10 cellular contexts compared by ENCODE assay signal in genomic region chr22:37747715-37748100, GRCh38. TPM values are rescaled to one million over a fixed set of nuclear protein-coding genes. Genes with fewer than 3 reads are reported as not detected.
A peak's percentile ranks its signal among the peaks of the same experiment; 100 is the strongest.
DNase-seq lines count a peak whose midpoint lies in the region; ATAC-seq, FAIRE-seq and TF ChIP-seq lines count a peak whose summit lies in the region.
"Had no signal": no experiment of that assay in that cellular context is flagged by ENCODE, and none has a peak within 500 bp of the region (broad histone marks: within the 10 kb centered on the region; RNA-seq: fewer than 3 reads in every experiment).

No MANE protein-coding gene starts in this region.

- no peak overlapping the region for H2BK5ac ChIP-seq in H9 (ENCODE audit: insufficient read length, low read length)

- no peaks in the 10 kb centered on the region for H3K79me1 ChIP-seq in H9 (ENCODE audit: insufficient read depth, low read depth, low read length, poor library complexity, severe bottlenecking)

- peaks cover 8% of the 10 kb centered on the region for H3K23me2 ChIP-seq in H9 (ENCODE audit: insufficient read length, low read depth, low read length, poor library complexity, severe bottlenecking)

- H4K91ac ChIP-seq in H9 (ENCODE audit: insufficient read length, low read depth, low read length) = no peak overlapping the region

- intact Hi-C loops in activated B cell treated with CpG ODN at 0.5 μM for 24 hours (cut with micrococcal nuclease) = loop anchor here (2.0 to 5.0 kb wide), 2 partner anchors 59 to 60 kb away; partner anchors contain the start of genes GCAT and NOL12

- H3K9me3 Mint-ChIP-seq in H9 (no peaks in the 10 kb centered on the region), activated B cell treated with CpG ODN at 0.5 μM for 24 hours (no peaks in the 10 kb centered on the region), glutamatergic neuron (ENCODE audit: unreplicated experiment) (peaks cover 4% of the 10 kb centered on the region)

- no peak overlapping the region for H3K27ac ChIP-seq in H9 (ENCODE audit: insufficient read length, low read depth, low read length)
- H3K27ac ChIP-seq in small intestine (ENCODE audit: low read depth in 1 of 2, low read length in 1 of 2) = peak overlapping the region; percentile 3 to 51

- peaks cover 16% of the 10 kb centered on the region for H3K27me3 Mint-ChIP-seq in H9 (ENCODE audit: low read depth)
- H3K27me3 Mint-ChIP-seq in activated B cell treated with CpG ODN at 0.5 μM for 24 hours = no peaks in the 10 kb centered on the region
- H3K27me3 Mint-ChIP-seq in glutamatergic neuron (ENCODE audit: unreplicated experiment) = peaks cover 9% of the 10 kb centered on the region

- no peak for DNase-seq in H9
- no peak for DNase-seq in activated B cell treated with CpG ODN at 0.5 μM for 24 hours
- DNase-seq in glutamatergic neuron = no peak
- no peak for DNase-seq in small intestine
- no peak for DNase-seq in EL
- DNase-seq in NCI-H1694 treated with DMSO at 0.1 percent for 48 hours (lab: John Stamatoyannopoulos, UW) = no peak
- no peak for DNase-seq in KG1 (lab: John Stamatoyannopoulos, UW)
- DNase-seq: NCI-H1092, nucleus accumbens had no signal

- no CpG with 5 or more reads among the region's 8 CpGs for WGBS in H9 (ENCODE audit: extremely low coverage, insufficient read length, low lambda C conversion rate)
- 54 to 62% (median 62%) methylated on average over 8 of the region's 8 CpGs for WGBS in small intestine, 3 donors

- H3K4me3 ChIP-seq in small intestine (ENCODE audit: low read depth in 1 of 2, low read length in 2 of 2) = peak overlapping the region in 1 of 2 donors; percentile 85

- no peak overlapping the region for H2AFZ ChIP-seq in H9 (ENCODE audit: low read length)

- H2BK20ac ChIP-seq in H9 (ENCODE audit: low read depth, low read length, poor library complexity, severe bottlenecking) = no peak overlapping the region

- peaks cover 3 to 19% (median 17%) of the 10 kb centered on the region in 3 experiments; a peak in 6 of 7 replicates for H3K36me3 Mint-ChIP-seq in H9 (ENCODE audit: insufficient read depth in 1 of 3, low read depth in 3 of 3)
- H3K36me3 Mint-ChIP-seq in activated B cell treated with CpG ODN at 0.5 μM for 24 hours (ENCODE audit: low read depth) = peaks cover 5% of the 10 kb centered on the region
- no peaks in the 10 kb centered on the region for H3K36me3 Mint-ChIP-seq in glutamatergic neuron (ENCODE audit: unreplicated experiment)

- H4K5ac ChIP-seq in H9 (ENCODE audit: insufficient read length, low read depth, low read length) = no peak overlapping the region

- no peak overlapping the region for H2BK15ac ChIP-seq in H9 (ENCODE audit: low read depth, low read length)

- no peak overlapping the region for H2AK5ac ChIP-seq in H9 (ENCODE audit: insufficient read length, low read length)

- no peak overlapping the region for H3K4me2 ChIP-seq in H9 (ENCODE audit: insufficient read depth, insufficient read length, low read length)

- POLR2A ChIA-PET in activated B cell treated with CpG ODN at 0.5 μM for 24 hours (lab: Charles Lee) = no interaction called here

- no peaks in the 10 kb centered on the region for H3K4me1 ChIP-seq in H9 (ENCODE audit: insufficient read depth, low read length)
- H3K4me1 ChIP-seq in small intestine (ENCODE audit: control insufficient read depth in 2 of 2, insufficient read depth in 1 of 2, low read depth in 1 of 2, low read length in 1 of 2) = peaks cover 3 to 9% of the 10 kb centered on the region in 2 donors

- no peak overlapping the region for H4K8ac ChIP-seq in H9 (replicated peaks; ENCODE audit: insufficient read length, low read depth, low read length)

- no peak overlapping the region for H3K18ac ChIP-seq in H9 (ENCODE audit: insufficient read length, low read depth, low read length)

- H3K27me3 ChIP-seq in H9 (ENCODE audit: insufficient read depth, low read length) = peaks cover 6% of the 10 kb centered on the region; the same call in 1 of the 2 replicates
- no peaks in the 10 kb centered on the region for H3K27me3 ChIP-seq in small intestine (ENCODE audit: control insufficient read depth in 2 of 2, insufficient read depth in 2 of 2, low read length in 2 of 2)

- H3K79me2 ChIP-seq in H9 (ENCODE audit: insufficient read depth, low read length) = no peaks in the 10 kb centered on the region

- no peak overlapping the region for H2BK120ac ChIP-seq in H9 (ENCODE audit: low read depth, low read length, poor library complexity, severe bottlenecking)

- no peak for ATAC-seq in activated B cell treated with CpG ODN at 0.5 μM for 24 hours (ENCODE audit: low read depth)
- ATAC-seq in HG03457 (IDR thresholded peaks at IDR 0.05; ENCODE audit: unreplicated experiment) = no peak

- H3K9ac ChIP-seq in H9 (ENCODE audit: extremely low read depth, insufficient read length, low read length) = no peak overlapping the region

- CTCF ChIA-PET in activated B cell treated with CpG ODN at 0.5 μM for 24 hours (lab: Charles Lee) = no interaction called here

- no peak overlapping the region for H3K56ac ChIP-seq in H9 (ENCODE audit: insufficient read length, low read depth, low read length)

- H4K20me1 ChIP-seq in H9 (ENCODE audit: control insufficient read depth, insufficient read depth, insufficient read length) = no peaks in the 10 kb centered on the region

- no peak overlapping the region for H3T11ph ChIP-seq in H9 (ENCODE audit: low read length)

- H3K4ac ChIP-seq in H9 (ENCODE audit: low read depth, low read length) = no peak overlapping the region

- H3K4me1 Mint-ChIP-seq in H9 (peaks cover 25 to 34% of the 10 kb centered on the region in 2 experiments), activated B cell treated with CpG ODN at 0.5 μM for 24 hours (peaks cover 22% of the 10 kb centered on the region), glutamatergic neuron (ENCODE audit: low read depth, unreplicated experiment) (no peaks in the 10 kb centered on the region)

- no peak overlapping the region for H3K27ac Mint-ChIP-seq in H9
- H3K27ac Mint-ChIP-seq in activated B cell treated with CpG ODN at 0.5 μM for 24 hours = no peak overlapping the region
- H3K27ac Mint-ChIP-seq in glutamatergic neuron (ENCODE audit: unreplicated experiment) = peak overlapping the region; percentile 36

- FAIRE-seq in small intestine (lab: Jason Lieb, UNC) = no peak

- H3K4me3 Mint-ChIP-seq in H9 (peak overlapping the region; percentile 75 to 90; a peak in 4 of 5 replicates), activated B cell treated with CpG ODN at 0.5 μM for 24 hours (peak overlapping the region; percentile 25), glutamatergic neuron (ENCODE audit: unreplicated experiment) (peak overlapping the region; percentile 5)

- no peak for TF ChIP-seq CTCF in H9 (conservative IDR thresholded peaks at IDR 0.05)
- TF ChIP-seq CTCF in activated B cell treated with CpG ODN at 0.5 μM for 24 hours (IDR thresholded peaks at IDR 0.05) = no peak
- no peak for TF ChIP-seq CTCF in glutamatergic neuron (IDR thresholded peaks at IDR 0.05; ENCODE audit: partially characterized antibody, unreplicated experiment)

- no peak overlapping the region for H3K14ac ChIP-seq in H9 (ENCODE audit: insufficient read depth, low read length)

- H3K23ac ChIP-seq in H9 (ENCODE audit: insufficient read length, low read depth, low read length) = no peak overlapping the region

- no peak overlapping the region for H2BK12ac ChIP-seq in H9 (ENCODE audit: insufficient read length, low read depth, low read length)

- no peaks in the 10 kb centered on the region for H3K9me3 ChIP-seq in H9 (ENCODE audit: control insufficient read depth, low read depth, low read length)
- no peaks in the 10 kb centered on the region for H3K9me3 ChIP-seq in small intestine (ENCODE audit: control insufficient read depth, low read depth)

- no peaks in the 10 kb centered on the region for H3K36me3 ChIP-seq in small intestine (ENCODE audit: control insufficient read depth in 2 of 2, insufficient read depth in 2 of 2, low read length in 2 of 2)

RNA-seq across cellular contexts. Expression of gene TRIOBP, which starts 50.9 kb away (rescaled TPM):
- total RNA-seq in H9 (2021) = 50.8 and 52.7 TPM in 2 replicates
- 25.5 and 27.4 TPM in 2 replicates for total RNA-seq in activated B cell treated with CpG ODN at 0.5 μM for 24 hours
- 33.7 TPM for total RNA-seq in glutamatergic neuron (ENCODE audit: unreplicated experiment)
- 10 to 100 TPM; 20.4 to 46.8 (median 27.6) TPM for polyA plus RNA-seq in small intestine

Comparison
In these comparisons a context has a peak if more than half of its experiments do, and no peak if none do; other contexts are left out.
1. H3K4me3 Mint-ChIP-seq: peak in every context shown above with its lines; median percentile 82 in H9; 25 in activated B cell treated with CpG ODN at 0.5 μM for 24 hours; 5 in glutamatergic neuron.